ENCODE assay signal across 20 cellular contexts in genomic region chr2:146893500-146894041, GRCh38.
DNase-seq lines count a peak whose midpoint lies in the region; ATAC-seq and TF ChIP-seq lines count a peak whose summit lies in the region.
"Had no signal": no experiment of that assay in that cellular context is flagged by ENCODE, and none has a peak within 500 bp of the region (broad histone marks: within the 10 kb centered on the region; RNA-seq: fewer than 3 reads in every experiment).

No MANE protein-coding gene starts in this region.

- intact Hi-C loops in right cardiac atrium (cut with DNase I) = no loop called here
- intact Hi-C loops in cardiac septum (cut with DNase I) = no loop called here
- intact Hi-C loops in body of pancreas (cut with DNase I) = no loop called here

- no peaks in the 10 kb centered on the region for H3K4me1 Mint-ChIP-seq in progenitor cell of endocrine pancreas (ENCODE audit: low read depth)

- no peaks in the 10 kb centered on the region for H3K4me1 ChIP-seq in right cardiac atrium (ENCODE audit: control insufficient read depth, insufficient read depth, low read length)
- no peaks in the 10 kb centered on the region for H3K4me1 ChIP-seq in body of pancreas

- no peak for TF ChIP-seq POLR2A in body of pancreas (IDR thresholded peaks at IDR 0.05)

- H3K4me3 Mint-ChIP-seq in progenitor cell of endocrine pancreas (ENCODE audit: low read depth) = no peak overlapping the region

- H3K9me3 Mint-ChIP-seq in progenitor cell of endocrine pancreas (ENCODE audit: low read depth) = no peaks in the 10 kb centered on the region

- H3K9me3 ChIP-seq in right cardiac atrium (ENCODE audit: control insufficient read depth, low read length) (no peaks in the 10 kb centered on the region), body of pancreas (no peaks in the 10 kb centered on the region)

- ATAC-seq in right cardiac atrium = peak; percentile 46 to 63
- no peak for ATAC-seq in body of pancreas

- no peaks in the 10 kb centered on the region for H3K36me3 Mint-ChIP-seq in progenitor cell of endocrine pancreas (ENCODE audit: insufficient read depth)

- TF ChIP-seq CTCF in body of pancreas (IDR thresholded peaks at IDR 0.05) (no peak), fibroblast of the aortic adventitia (IDR thresholded peaks at IDR 0.05; ENCODE audit: insufficient read depth, low read length) (no peak), coronary artery (IDR thresholded peaks at IDR 0.05) (no peak), progenitor cell of endocrine pancreas (IDR thresholded peaks at IDR 0.05; ENCODE audit: unreplicated experiment) (no peak)

- DNase-seq in right cardiac atrium (peak in 2 of 3 donors; percentile 66 to 80), cardiac septum (ENCODE audit: low spot score) (no peak), body of pancreas (peak in 3 of 4 donors; percentile 14 to 22 (median 16)), fibroblast of the aortic adventitia (ENCODE audit: low read depth) (peak; percentile 25), coronary artery (ENCODE audit: low spot score) (no peak), medulla oblongata (ENCODE audit: extremely low spot score) (no peak), progenitor cell of endocrine pancreas (ENCODE audit: low spot score, unreplicated experiment) (no peak)
- DNase-seq: GDM1, HCEC 1CT, Kasumi-1, MM.1S, NCI-H1092 treated with DMSO at 0.1 percent for 48 hours, NCI-H146, NCI-H2081, NCI-H2171 treated with DMSO at 0.1 percent for 48 hours, NCI-H446 treated with DMSO at 0.1 percent for 48 hours, NCI-H69, SHP77 had no signal

- H3K27me3 ChIP-seq in right cardiac atrium (ENCODE audit: control insufficient read depth, insufficient read depth) = no peaks in the 10 kb centered on the region
- no peaks in the 10 kb centered on the region for H3K27me3 ChIP-seq in body of pancreas

- WGBS in right cardiac atrium = 50% methylated on average over 5 of the region's 5 CpGs
- 57 to 66% methylated on average over 5 of the region's 5 CpGs for WGBS in body of pancreas, 2 donors

- H3K36me3 ChIP-seq in body of pancreas (replicated peaks in 1 of 2; ENCODE audit: insufficient read depth in 1 of 2, low read depth in 2 of 2) = no peaks in the 10 kb centered on the region

- no peak overlapping the region for H3K27ac Mint-ChIP-seq in progenitor cell of endocrine pancreas

- no peak overlapping the region for H3K4me3 ChIP-seq in right cardiac atrium (ENCODE audit: low read length)
- H3K4me3 ChIP-seq in body of pancreas = no peak overlapping the region
- no peak overlapping the region for H3K4me3 ChIP-seq in fibroblast of the aortic adventitia (ENCODE audit: low read depth, low read length)
- no peak overlapping the region for H3K4me3 ChIP-seq in coronary artery
- H3K4me3 ChIP-seq: SK-N-MC had no signal

- no peaks in the 10 kb centered on the region for H3K27me3 Mint-ChIP-seq in progenitor cell of endocrine pancreas

- no peak overlapping the region for H3K27ac ChIP-seq in right cardiac atrium (ENCODE audit: low read length)
- H3K27ac ChIP-seq in body of pancreas = no peak overlapping the region
- H3K27ac ChIP-seq in coronary artery = no peak overlapping the region
- H3K27ac ChIP-seq: C4-2B, SK-N-MC had no signal

Comparison
In these comparisons a context has a peak if more than half of its experiments do, and no peak if none do; other contexts are left out.
1. DNase-seq: peak in right cardiac atrium (2 of 3), body of pancreas (3 of 4) and fibroblast of the aortic adventitia (single experiment); none in cardiac septum (single experiment), coronary artery (single experiment), medulla oblongata (single experiment) and progenitor cell of endocrine pancreas (single experiment).